27 cellular contexts compared by ENCODE assay signal in the genomic region with DNA sequence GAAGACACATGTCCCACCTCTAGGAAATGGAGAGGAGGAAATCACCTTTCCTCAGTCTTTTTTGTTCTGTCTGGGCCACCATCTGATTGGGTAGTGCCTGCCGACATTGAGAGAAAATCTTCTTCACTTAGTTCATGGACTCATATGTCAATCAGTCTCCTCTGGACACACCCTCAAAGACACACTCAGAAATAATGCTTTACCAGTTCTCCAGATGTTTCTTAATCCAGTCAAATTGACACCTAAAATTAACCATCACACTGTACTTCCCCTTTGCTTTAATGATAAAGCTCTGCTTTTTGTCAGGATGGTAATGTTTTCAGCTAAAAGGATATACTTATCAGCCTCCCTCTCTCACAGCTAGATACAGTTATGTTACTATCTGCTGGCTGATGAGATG.
"Had no signal": no experiment of that assay in that cellular context is flagged by ENCODE, and none has a peak within 500 bp of the region (broad histone marks: within the 10 kb centered on the region; RNA-seq: fewer than 3 reads in every experiment).

No MANE protein-coding gene starts in this region.

- H3K27ac Mint-ChIP-seq: nephron; neural progenitor cell; progenitor cell of endocrine pancreas; stimulated activated effector memory CD8-positive, alpha-beta T cell treated with anti-CD3 and anti-CD28 coated beads, Interleukin-12 subunit alpha, Interleukin-12 subunit beta, amount 100 ng/mL, for 72 hours; stimulated activated naive B cell treated with anti-CD40 and anti-IgM and Interleukin-4, amounts not matched to agents 10 μg/mL and 1 μg/mL and 100 μg/mL, for 72 hours; stimulated activated naive CD8-positive, alpha-beta T cell treated with anti-CD3 and anti-CD28 coated beads, Interleukin-15, Interleukin-2, amounts not matched to agents 100 ng/mL and 50 ng/mL, for 24 hours had no signal

- DNase-seq: occipital lobe; ovary; posterior cingulate gyrus; psoas muscle; right cardiac atrium; right lobe of liver; sigmoid colon; small intestine; stimulated activated CD4-positive, alpha-beta T cell treated with anti-CD3 and anti-CD28 coated beads, Interleukin-15, amount 100 ng/mL, for 24 hours; stimulated activated CD4-positive, alpha-beta T cell treated with anti-CD3 and anti-CD28 coated beads, Interleukin-2, amount 100 ng/mL, for 24 hours; stimulated activated CD4-positive, alpha-beta T cell treated with anti-CD3 and anti-CD28 coated beads, Interleukin-2, amount 100 ng/mL, for 48 hours; stimulated activated CD4-positive, alpha-beta T cell treated with anti-CD3 and anti-CD28 coated beads, Interleukin-4, amount 100 ng/mL, for 24 hours; stimulated activated naive B cell treated with anti-CD40 and anti-IgM and Interleukin-4, amounts not matched to agents 10 μg/mL and 1 μg/mL and 100 μg/mL, for 72 hours; stimulated activated naive CD4-positive, alpha-beta T cell treated with Interleukin-2 at 50 U/mL for 16 hours; stomach; thyroid gland; trophoblast cell; upper lobe of left lung had no signal

- H3K9me3 ChIP-seq: ovary, psoas muscle, right lobe of liver, sigmoid colon, stomach, thoracic aorta, thyroid gland, tibial nerve, upper lobe of left lung, vagina had no signal

- H3K27me3 Mint-ChIP-seq: progenitor cell of endocrine pancreas had no signal

- H3K36me3 Mint-ChIP-seq: neural progenitor cell; stimulated activated effector memory CD8-positive, alpha-beta T cell treated with anti-CD3 and anti-CD28 coated beads, Interleukin-12 subunit alpha, Interleukin-12 subunit beta, amount 100 ng/mL, for 72 hours; stimulated activated naive B cell treated with anti-CD40 and anti-IgM and Interleukin-4, amounts not matched to agents 10 μg/mL and 1 μg/mL and 100 μg/mL, for 72 hours had no signal

- H3K9ac ChIP-seq: neural progenitor cell, parathyroid adenoma had no signal

- H3K27me3 ChIP-seq: neural progenitor cell, ovary, right lobe of liver, sigmoid colon, stomach, thyroid gland, tibial nerve, upper lobe of left lung, vagina had no signal

- H3K27ac ChIP-seq: neural progenitor cell, ovary, parathyroid adenoma, psoas muscle, right lobe of liver, sigmoid colon, stomach, thoracic aorta, thyroid gland, tibial nerve, upper lobe of left lung, vagina had no signal

- ATAC-seq: psoas muscle; right cardiac atrium; right lobe of liver; stimulated activated effector memory CD8-positive, alpha-beta T cell treated with anti-CD3 and anti-CD28 coated beads, Interleukin-12 subunit alpha, Interleukin-12 subunit beta, amount 100 ng/mL, for 72 hours had no signal

- H3K36me3 ChIP-seq: neural progenitor cell, ovary, right lobe of liver, sigmoid colon, stomach, thoracic aorta, thyroid gland, tibial nerve, upper lobe of left lung, vagina had no signal

- H3K4me2 ChIP-seq: neural progenitor cell had no signal

- H2AFZ ChIP-seq: neural progenitor cell, parathyroid adenoma had no signal

- H3K4me1 Mint-ChIP-seq: nephron; neural progenitor cell; stimulated activated effector memory CD8-positive, alpha-beta T cell treated with anti-CD3 and anti-CD28 coated beads, Interleukin-12 subunit alpha, Interleukin-12 subunit beta, amount 100 ng/mL, for 72 hours had no signal

- H3K4me1 ChIP-seq: neural progenitor cell, psoas muscle, right lobe of liver, sigmoid colon, stomach, thyroid gland, tibial nerve, upper lobe of left lung, vagina had no signal

- H3K9me3 Mint-ChIP-seq: nephron; neural progenitor cell; stimulated activated effector memory CD8-positive, alpha-beta T cell treated with anti-CD3 and anti-CD28 coated beads, Interleukin-12 subunit alpha, Interleukin-12 subunit beta, amount 100 ng/mL, for 72 hours; stimulated activated naive B cell treated with anti-CD40 and anti-IgM and Interleukin-4, amounts not matched to agents 10 μg/mL and 1 μg/mL and 100 μg/mL, for 72 hours; stimulated activated naive CD8-positive, alpha-beta T cell treated with anti-CD3 and anti-CD28 coated beads, Interleukin-15, Interleukin-2, amounts not matched to agents 100 ng/mL and 50 ng/mL, for 24 hours had no signal

- H3K4me3 Mint-ChIP-seq: nephron; neural progenitor cell; stimulated activated effector memory CD8-positive, alpha-beta T cell treated with anti-CD3 and anti-CD28 coated beads, Interleukin-12 subunit alpha, Interleukin-12 subunit beta, amount 100 ng/mL, for 72 hours; stimulated activated naive B cell treated with anti-CD40 and anti-IgM and Interleukin-4, amounts not matched to agents 10 μg/mL and 1 μg/mL and 100 μg/mL, for 72 hours; stimulated activated naive CD8-positive, alpha-beta T cell treated with anti-CD3 and anti-CD28 coated beads, Interleukin-15, Interleukin-2, amounts not matched to agents 100 ng/mL and 50 ng/mL, for 24 hours had no signal

- H3K4me3 ChIP-seq: neural progenitor cell, ovary, psoas muscle, right lobe of liver, sigmoid colon, stomach, thoracic aorta, thyroid gland, tibial nerve, upper lobe of left lung, vagina had no signal
